ENCODE assay signal across 16 cellular contexts in the genomic region with DNA sequence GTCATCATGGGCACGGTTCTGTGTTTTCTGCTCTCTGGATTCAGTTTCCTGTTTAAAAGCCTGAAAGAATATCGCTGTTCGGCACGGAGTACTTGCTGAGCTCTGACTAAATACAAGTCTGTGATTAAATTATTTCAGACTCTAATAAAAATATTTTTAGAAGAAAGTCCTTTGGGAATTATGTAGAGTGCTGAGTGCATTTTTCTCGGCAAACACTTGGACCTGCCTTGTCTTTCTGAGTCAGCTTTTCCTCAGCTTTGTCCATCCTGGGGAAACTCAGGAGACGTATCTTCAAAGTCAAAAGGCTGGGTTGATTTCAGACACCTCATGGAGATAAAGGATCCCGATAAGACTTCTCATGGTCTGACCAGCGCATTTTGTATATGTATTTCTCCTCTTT. TPM values are rescaled to one million over a fixed set of nuclear protein-coding genes. Genes with fewer than 3 reads are reported as not detected.
DNase-seq lines count a peak whose midpoint lies in the region; ATAC-seq and TF ChIP-seq lines count a peak whose summit lies in the region.
"Had no signal": no experiment of that assay in that cellular context is flagged by ENCODE, and none has a peak within 500 bp of the region (broad histone marks: within the 10 kb centered on the region; RNA-seq: fewer than 3 reads in every experiment).

No MANE protein-coding gene starts in this region.

- no peak overlapping the region for H3K4me3 Mint-ChIP-seq in activated T-helper 1 cell treated with anti-CD3 and anti-CD28 coated beads, Interleukin-12 subunit alpha, Interleukin-12 subunit beta, Interleukin-2, Interleukin-4 antibody, amounts not matched to agents 30 ng/mL and 10 ng/mL and 1 ng/mL, durations not matched to agents 14 hours and 24 hours and 36 hours
- H3K4me3 Mint-ChIP-seq: activated CD4-positive, alpha-beta T cell treated with anti-CD3 and anti-CD28 coated beads for 36 hours; stimulated activated memory B cell treated with anti-CD40 and anti-IgM and Interleukin-4, amounts not matched to agents 10 μg/mL and 1 μg/mL and 100 μg/mL, for 72 hours; T-cell had no signal

- H3K4me1 ChIP-seq in tibial nerve: peaks cover 0 to 48% (median 22%) of the 10 kb centered on the region in 4 donors

- H3K4me3 ChIP-seq in fibroblast of mammary gland (ENCODE audit: control insufficient read depth, low read depth, low read length): no peak overlapping the region
- no peak overlapping the region for H3K4me3 ChIP-seq in tibial nerve
- H3K4me3 ChIP-seq: MG63 had no signal

- POLR2A ChIA-PET in RWPE1 (lab: Yijun Ruan, JAX; ENCODE audit: low non-redundant PET): no interaction called here

- intact Hi-C loops in activated T-helper 1 cell treated with anti-CD3 and anti-CD28 coated beads, Interleukin-12 subunit alpha, Interleukin-12 subunit beta, Interleukin-2, Interleukin-4 antibody, amounts not matched to agents 30 ng/mL and 10 ng/mL and 1 ng/mL, durations not matched to agents 14 hours and 24 hours and 36 hours (cut with micrococcal nuclease): no loop called here

- H3K27me3 Mint-ChIP-seq in activated T-helper 1 cell treated with anti-CD3 and anti-CD28 coated beads, Interleukin-12 subunit alpha, Interleukin-12 subunit beta, Interleukin-2, Interleukin-4 antibody, amounts not matched to agents 30 ng/mL and 10 ng/mL and 1 ng/mL, durations not matched to agents 14 hours and 24 hours and 36 hours (ENCODE audit: insufficient read depth): peaks cover 9% of the 10 kb centered on the region

- peak overlapping the region; percentile 9 to 85 (median 62) for H3K27ac ChIP-seq in tibial nerve
- no peak overlapping the region for H3K27ac ChIP-seq in RWPE1

- peaks cover 7% of the 10 kb centered on the region for H3K36me3 Mint-ChIP-seq in activated T-helper 1 cell treated with anti-CD3 and anti-CD28 coated beads, Interleukin-12 subunit alpha, Interleukin-12 subunit beta, Interleukin-2, Interleukin-4 antibody, amounts not matched to agents 30 ng/mL and 10 ng/mL and 1 ng/mL, durations not matched to agents 14 hours and 24 hours and 36 hours (ENCODE audit: low read depth)
- H3K36me3 Mint-ChIP-seq: stimulated activated memory B cell treated with anti-CD40 and anti-IgM and Interleukin-4, amounts not matched to agents 10 μg/mL and 1 μg/mL and 100 μg/mL, for 72 hours; T-cell had no signal

- no peak for TF ChIP-seq CTCF in fibroblast of mammary gland (conservative IDR thresholded peaks at IDR 0.05; ENCODE audit: control insufficient read depth, insufficient read depth, low read depth, low read length)
- TF ChIP-seq CTCF in tibial nerve (IDR thresholded peaks at IDR 0.05): no peak
- TF ChIP-seq CTCF in RWPE1 (conservative IDR thresholded peaks at IDR 0.05; ENCODE audit: low read depth): no peak

- H3K27me3 ChIP-seq in tibial nerve: no peaks in the 10 kb centered on the region
- H3K27me3 ChIP-seq: MG63 had no signal

- 38% methylated on average over 8 of the region's 8 CpGs for WGBS in tibial nerve, 2 donors

- H3K9me3 ChIP-seq in tibial nerve: no peaks in the 10 kb centered on the region
- H3K9me3 ChIP-seq: MG63 had no signal

- DNase-seq in fibroblast of mammary gland (ENCODE audit: low read depth) (peak; percentile 93), myocyte (ENCODE audit: low read depth) (peak; percentile 61), tibial nerve (ENCODE audit: low spot score in 2 of 2) (peak in 1 of 2 donors; percentile 52), RWPE1 (ENCODE audit: low spot score) (no peak), NCI-H128 (lab: John Stamatoyannopoulos, UW; ENCODE audit: unreplicated experiment) (no peak)
- no peak for DNase-seq in activated T-helper 1 cell treated with anti-CD3 and anti-CD28 coated beads, Interleukin-12 subunit alpha, Interleukin-12 subunit beta, Interleukin-2, Interleukin-4 antibody, amounts not matched to agents 30 ng/mL and 10 ng/mL and 1 ng/mL, durations not matched to agents 14 hours and 24 hours and 36 hours (ENCODE audit: low spot score)
- DNase-seq: activated CD4-positive, alpha-beta T cell treated with anti-CD3 and anti-CD28 coated beads for 36 hours; MG63; nucleus accumbens; T-cell had no signal

- H3K27ac Mint-ChIP-seq in activated T-helper 1 cell treated with anti-CD3 and anti-CD28 coated beads, Interleukin-12 subunit alpha, Interleukin-12 subunit beta, Interleukin-2, Interleukin-4 antibody, amounts not matched to agents 30 ng/mL and 10 ng/mL and 1 ng/mL, durations not matched to agents 14 hours and 24 hours and 36 hours: no peak overlapping the region
- H3K27ac Mint-ChIP-seq: activated CD4-positive, alpha-beta T cell treated with anti-CD3 and anti-CD28 coated beads for 36 hours; activated T-helper 2 cell treated with anti-CD3 and anti-CD28 coated beads, Interferon-gamma antibody, Interleukin-2, Interleukin-4, amounts not matched to agents 10 μg/mL and 5 μg/mL and 100 μg/mL, durations not matched to agents 14 hours and 24 hours and 36 hours; T-cell had no signal

- ATAC-seq in SK-N-SH treated with all-trans-retinoic acid at 6 μM for 48 hours (peak; percentile 72), GM18502 (IDR thresholded peaks at IDR 0.05; ENCODE audit: poor library complexity, unreplicated experiment) (no peak)
- ATAC-seq: activated CD4-positive, alpha-beta T cell treated with anti-CD3 and anti-CD28 coated beads for 36 hours; left lobe of liver; stimulated activated memory B cell treated with anti-CD40 and anti-IgM and Interleukin-4, amounts not matched to agents 10 μg/mL and 1 μg/mL and 100 μg/mL, for 72 hours; T-cell had no signal

- no peak for TF ChIP-seq POLR2A in tibial nerve (IDR thresholded peaks at IDR 0.05)

- H3K36me3 ChIP-seq in tibial nerve: no peaks in the 10 kb centered on the region
- H3K36me3 ChIP-seq: MG63 had no signal

- H3K9me3 Mint-ChIP-seq in activated T-helper 1 cell treated with anti-CD3 and anti-CD28 coated beads, Interleukin-12 subunit alpha, Interleukin-12 subunit beta, Interleukin-2, Interleukin-4 antibody, amounts not matched to agents 30 ng/mL and 10 ng/mL and 1 ng/mL, durations not matched to agents 14 hours and 24 hours and 36 hours: peaks cover 5% of the 10 kb centered on the region
- H3K9me3 Mint-ChIP-seq: activated T-helper 2 cell treated with anti-CD3 and anti-CD28 coated beads, Interferon-gamma antibody, Interleukin-2, Interleukin-4, amounts not matched to agents 10 μg/mL and 5 μg/mL and 100 μg/mL, durations not matched to agents 14 hours and 24 hours and 36 hours; stimulated activated memory B cell treated with anti-CD40 and anti-IgM and Interleukin-4, amounts not matched to agents 10 μg/mL and 1 μg/mL and 100 μg/mL, for 72 hours; T-cell had no signal

- CTCF ChIA-PET in RWPE1 (lab: Yijun Ruan, JAX): interaction anchor here (1.1 kb wide), 1 partner anchor 23 kb away, joined by 3 read pairs; no protein-coding TSS in a partner anchor

- H3K4me1 Mint-ChIP-seq in activated T-helper 1 cell treated with anti-CD3 and anti-CD28 coated beads, Interleukin-12 subunit alpha, Interleukin-12 subunit beta, Interleukin-2, Interleukin-4 antibody, amounts not matched to agents 30 ng/mL and 10 ng/mL and 1 ng/mL, durations not matched to agents 14 hours and 24 hours and 36 hours (ENCODE audit: low read depth): peaks cover 38% of the 10 kb centered on the region

- peak; percentile 47 to 83 for TF ChIP-seq EP300 in tibial nerve (IDR thresholded peaks at IDR 0.05)

TF ChIP-seq in SK-N-SH treated with all-trans-retinoic acid at 6 μM for 48 hours, 23 proteins besides CTCF, POLR2A, EP300 and RAD21:
- TF ChIP-seq ARNTL (CRISPR knock-in tag; IDR thresholded peaks at IDR 0.05; ENCODE audit: borderline replicate concordance, low read depth): no peak
- TF ChIP-seq ZFP3 (CRISPR knock-in tag; IDR thresholded peaks at IDR 0.05): peak; percentile 23; the same call in 1 of the 2 replicates
- no peak for TF ChIP-seq CSDC2 (CRISPR knock-in tag; IDR thresholded peaks at IDR 0.05)
- TF ChIP-seq GLIS3 (CRISPR knock-in tag; IDR thresholded peaks at IDR 0.05): no peak

RNA-seq across cellular contexts. Expression of a gene that starts 45.9 kb away (rescaled TPM):
- total RNA-seq in myocyte (not detected in 2 replicates), tibial nerve (10 to 100 TPM in 1 of 4 donors, 1 to 10 TPM in 3; 3.6 to 17.7 (median 7.5) TPM)
- not detected for polyA plus RNA-seq in myocyte (2012)
- 1.1 and 1.3 TPM in 2 replicates for total RNA-seq in activated T-helper 1 cell treated with anti-CD3 and anti-CD28 coated beads, Interleukin-12 subunit alpha, Interleukin-12 subunit beta, Interleukin-2, Interleukin-4 antibody, amounts not matched to agents 30 ng/mL and 10 ng/mL and 1 ng/mL, durations not matched to agents 14 hours and 24 hours and 36 hours
- total RNA-seq: glomerular endothelial cell had no signal

Comparison
In these comparisons a context has a peak if more than half of its experiments do, and no peak if none do; other contexts are left out.
1. DNase-seq: peak in fibroblast of mammary gland (single experiment) and myocyte (single experiment); none in RWPE1 (single experiment), NCI-H128 (single experiment) and activated T-helper 1 cell treated with anti-CD3 and anti-CD28 coated beads, Interleukin-12 subunit alpha, Interleukin-12 subunit beta, Interleukin-2, Interleukin-4 antibody, amounts not matched to agents 30 ng/mL and 10 ng/mL and 1 ng/mL, durations not matched to agents 14 hours and 24 hours and 36 hours (single experiment).